In the genomic region with DNA sequence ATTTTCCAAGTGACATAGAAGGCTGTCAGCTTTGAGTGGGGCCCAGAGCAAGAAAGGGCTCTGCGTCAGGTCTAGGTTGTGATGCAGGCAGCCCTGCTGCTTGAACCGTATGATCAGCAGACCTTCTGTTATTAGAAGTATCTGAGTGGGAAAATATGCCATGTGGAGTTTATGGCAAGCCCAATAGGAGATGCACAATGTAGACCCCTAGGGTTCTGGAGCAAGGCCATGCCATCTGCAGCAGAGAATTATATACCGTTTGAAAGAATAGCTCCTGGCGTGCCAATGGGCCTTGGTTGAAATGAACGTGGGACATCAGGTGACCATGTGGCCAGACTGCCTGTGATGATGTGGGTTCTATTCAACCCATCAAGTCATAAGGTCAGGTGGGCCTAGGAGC, we compare ENCODE assay signal across 10 cellular contexts.
"Had no signal": no experiment of that assay in that cellular context is flagged by ENCODE, and none has a peak within 500 bp of the region (broad histone marks: within the 10 kb centered on the region; RNA-seq: fewer than 3 reads in every experiment).

No MANE protein-coding gene starts in this region.

- H3K4me3 ChIP-seq: GM23248, HAP-1 had no signal

- H3K27ac ChIP-seq: GM23248, HL-60, KMS-11 had no signal

- H3K36me3 ChIP-seq: HAP-1 had no signal

- ATAC-seq: HCT116, HepG2 had no signal

- H3K9me3 ChIP-seq: HAP-1 had no signal

- DNase-seq: GM23248, GOT3, H7, HFFc6, KBM-7 had no signal
